Comparison of ENCODE assay signal across 24 cellular contexts in the genomic region with DNA sequence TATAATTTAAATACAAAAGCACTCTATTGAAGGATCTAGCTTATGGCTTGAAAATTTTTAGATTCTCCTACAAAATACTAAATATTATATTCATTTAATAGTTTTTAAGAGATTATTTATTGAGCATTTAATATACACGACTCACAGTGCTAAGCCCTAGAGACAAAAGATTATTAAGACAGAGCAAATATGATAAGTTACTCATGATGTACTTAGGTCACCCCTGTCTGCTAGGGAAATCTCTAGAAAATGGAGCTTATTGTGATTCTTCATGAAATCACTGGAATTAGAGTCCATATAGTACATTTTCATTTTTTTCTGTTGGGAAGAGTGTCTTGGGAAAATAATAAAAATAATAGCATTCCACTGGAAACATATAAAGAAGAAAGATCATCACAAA. TPM values are rescaled to one million over a fixed set of nuclear protein-coding genes. Genes with fewer than 3 reads are reported as not detected.
"Had no signal": no experiment of that assay in that cellular context is flagged by ENCODE, and none has a peak within 500 bp of the region (broad histone marks: within the 10 kb centered on the region; RNA-seq: fewer than 3 reads in every experiment).

No MANE protein-coding gene starts in this region.

- ATAC-seq: foreskin keratinocyte; gastroesophageal sphincter; heart left ventricle; left cardiac atrium; left lung; mucosa of descending colon; natural killer cell treated with Interleukin-12 subunit alpha and Interleukin-12 subunit beta and Interleukin-15 and Interleukin-18, amount 100 ng/mL, for 72 hours; right lobe of liver; stimulated activated naive B cell treated with anti-CD40 and anti-IgM and Interleukin-4, amounts not matched to agents 10 μg/mL and 1 μg/mL and 100 μg/mL, for 72 hours; upper lobe of right lung had no signal

- H3K9ac ChIP-seq: parathyroid adenoma had no signal

- H3K27ac ChIP-seq: dorsolateral prefrontal cortex, foreskin keratinocyte, gastroesophageal sphincter, heart left ventricle, hepatocyte, left lung, neutrophil, parathyroid adenoma, right lobe of liver, transverse colon, upper lobe of right lung, uterus had no signal

- DNase-seq: dorsolateral prefrontal cortex; effector CD4-positive, alpha-beta T cell; foreskin keratinocyte; heart left ventricle; kidney; left cardiac atrium; left lung; mesenchymal stem cell; mucosa of descending colon; naive B cell; right lobe of liver; small intestine; stimulated activated CD4-positive, alpha-beta T cell treated with anti-CD3 and anti-CD28 coated beads, Interleukin-15, amount 100 ng/mL, for 24 hours; stimulated activated CD4-positive, alpha-beta T cell treated with anti-CD3 and anti-CD28 coated beads, Interleukin-2, amount 100 ng/mL, for 48 hours; stimulated activated naive B cell treated with anti-CD40 and anti-IgM and Interleukin-4, amounts not matched to agents 10 μg/mL and 1 μg/mL and 100 μg/mL, for 72 hours; transverse colon; upper lobe of right lung; uterus had no signal

- H3K9me3 ChIP-seq: gastroesophageal sphincter, heart left ventricle, left lung, mucosa of descending colon, neutrophil, right lobe of liver, transverse colon, upper lobe of right lung, uterus had no signal

- H3K36me3 ChIP-seq: gastroesophageal sphincter, heart left ventricle, left lung, neutrophil, right lobe of liver, transverse colon, upper lobe of right lung, uterus had no signal

- H3K4me3 ChIP-seq: dorsolateral prefrontal cortex, gastroesophageal sphincter, heart left ventricle, hepatocyte, left lung, mucosa of descending colon, right lobe of liver, transverse colon, upper lobe of right lung, uterus had no signal

- H3K27me3 ChIP-seq: dorsolateral prefrontal cortex, foreskin keratinocyte, gastroesophageal sphincter, heart left ventricle, hepatocyte, left lung, neutrophil, right lobe of liver, uterus had no signal

- H2AFZ ChIP-seq: hepatocyte, parathyroid adenoma had no signal

- H3K4me2 ChIP-seq: hepatocyte had no signal

- H3K79me2 ChIP-seq: hepatocyte, parathyroid adenoma had no signal

- H3K4me1 ChIP-seq: foreskin keratinocyte, gastroesophageal sphincter, heart left ventricle, left lung, parathyroid adenoma, right lobe of liver, transverse colon, upper lobe of right lung, uterus had no signal

RNA-seq across cellular contexts. Expression of gene BEND6, which starts 37.8 kb away (rescaled TPM):
- total RNA-seq: lung microvascular endothelial cell, right lobe of liver had no signal
